In the genomic region with DNA sequence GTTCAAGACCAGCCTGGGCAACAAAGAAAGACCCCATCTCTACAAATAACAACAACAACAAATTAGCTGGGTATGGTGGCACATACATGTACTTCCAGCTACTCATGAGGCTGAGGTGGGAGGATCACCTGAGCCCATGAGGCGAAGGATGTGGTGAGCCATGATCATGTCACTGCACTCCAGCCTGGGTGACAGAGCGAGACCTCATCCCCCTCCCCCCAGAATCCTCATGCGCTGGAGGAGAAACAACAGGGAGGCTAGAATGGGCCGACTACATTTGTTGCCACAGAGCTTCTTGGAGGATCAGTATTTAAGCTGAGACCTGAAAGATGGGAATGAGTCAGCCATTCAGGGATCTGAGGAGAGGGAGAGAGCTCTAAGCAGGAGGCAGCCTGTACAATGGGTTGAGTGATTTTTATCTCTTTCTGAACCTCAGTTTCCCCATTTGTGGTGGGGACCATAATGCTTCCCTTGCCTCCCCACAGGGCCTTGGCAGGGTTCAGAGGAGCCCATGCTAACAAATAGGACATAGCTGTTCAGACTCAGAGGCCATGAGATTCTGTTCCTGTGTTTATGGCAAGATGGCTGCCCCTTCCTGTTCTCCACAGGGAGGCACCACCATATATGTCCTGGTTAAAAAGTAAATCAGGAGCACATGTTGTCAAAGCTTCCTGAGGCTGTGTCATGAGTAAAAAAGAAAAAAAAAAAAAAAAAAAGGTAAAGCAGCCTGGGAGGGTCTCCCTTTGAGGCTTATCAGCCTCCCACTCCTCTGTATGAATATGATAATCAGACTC, we compare ENCODE assay signal across 1 cellular context.
TF ChIP-seq lines count a peak whose summit lies in the region.

No MANE protein-coding gene starts in this region.

TF ChIP-seq in IMR-90, 13 proteins besides CTCF, POLR2A, EP300 and RAD21 (continued from another document):
- TF ChIP-seq CHD1 (IDR thresholded peaks at IDR 0.05; ENCODE audit: low read depth, low read length): no peak
- no peak for TF ChIP-seq FOS (IDR thresholded peaks at IDR 0.05; ENCODE audit: low read depth, low read length)
